ENCODE assay signal across 8 cellular contexts in the genomic region with DNA sequence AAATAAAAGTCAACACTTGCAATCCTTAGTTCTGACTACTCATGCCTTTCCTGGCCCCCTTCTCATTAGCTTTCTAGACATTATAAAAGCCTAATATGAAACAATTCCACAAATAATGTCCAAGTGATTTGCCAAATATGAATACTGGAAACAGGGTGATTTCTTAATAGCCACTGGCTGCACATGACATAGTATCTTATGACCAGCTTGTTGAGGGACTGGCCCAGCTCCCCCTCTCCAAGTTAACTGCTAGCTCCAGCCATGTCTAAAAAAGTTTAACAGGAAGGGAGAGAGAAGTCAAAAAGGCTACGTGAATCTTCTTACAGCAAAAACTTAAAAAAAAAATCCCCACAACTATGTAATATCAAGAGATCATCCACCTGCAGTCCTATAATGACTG. TPM values are rescaled to one million over a fixed set of nuclear protein-coding genes. Genes with fewer than 3 reads are reported as not detected.
DNase-seq lines count a peak whose midpoint lies in the region; ATAC-seq lines count a peak whose summit lies in the region.

No MANE protein-coding gene starts in this region.

- H3K36me3 Mint-ChIP-seq in naive thymus-derived CD4-positive, alpha-beta T cell, result peaks cover 0 to 19% (median 12%) of the 10 kb centered on the region in 5 donors

- H3K4me3 ChIP-seq in naive thymus-derived CD4-positive, alpha-beta T cell (ENCODE audit: low read length), result peak overlapping the region; percentile 78

- H3K4me3 Mint-ChIP-seq in naive thymus-derived CD4-positive, alpha-beta T cell, result peak overlapping the region; percentile 89 to 97 (median 94)

- H3K27ac Mint-ChIP-seq in naive thymus-derived CD4-positive, alpha-beta T cell, result peak overlapping the region in 7 of 9 donors; percentile 5 to 94 (median 44)

- H3K27ac ChIP-seq in naive thymus-derived CD4-positive, alpha-beta T cell (ENCODE audit: low read depth, low read length), result peak overlapping the region; percentile 75

- peaks cover 14 to 28% of the 10 kb centered on the region in 2 donors for H3K4me1 ChIP-seq in naive thymus-derived CD4-positive, alpha-beta T cell (ENCODE audit: control insufficient read depth in 2 of 2, insufficient read depth in 2 of 2, low read length in 2 of 2)

- POLR2A ChIA-PET in naive thymus-derived CD4-positive, alpha-beta T cell (lab: Charles Lee), result interaction anchor here (0.8 to 1.2 kb wide), 2 partner anchors 10 to 173 kb away, joined by 3 read pairs; partner anchors contain the start of gene HMGCR

- peaks cover 0 to 11% (median 0%) of the 10 kb centered on the region in 11 donors for H3K9me3 Mint-ChIP-seq in naive thymus-derived CD4-positive, alpha-beta T cell

- no peaks in the 10 kb centered on the region for H3K9me3 ChIP-seq in naive thymus-derived CD4-positive, alpha-beta T cell (ENCODE audit: control insufficient read depth in 2 of 3, low read length in 3 of 3)

- DNase-seq in G401 (ENCODE audit: low spot score) (peak; percentile 12), NAMALWA (ENCODE audit: low spot score) (peak; percentile 29), dermis microvascular lymphatic vessel endothelial cell (ENCODE audit: low read depth in 2 of 2) (peak; percentile 36 to 67), anterior cingulate cortex (lab: John Stamatoyannopoulos, UW) (no peak), NCI-H1092 (lab: John Stamatoyannopoulos, UW) (no peak)
- DNase-seq in naive thymus-derived CD4-positive, alpha-beta T cell, result no peak
- DNase-seq in stimulated activated CD4-positive, alpha-beta T cell treated with anti-CD3 and anti-CD28 coated beads, Interleukin-2, amount 100 ng/mL, for 48 hours, result no peak

- no peaks in the 10 kb centered on the region for H3K27me3 ChIP-seq in naive thymus-derived CD4-positive, alpha-beta T cell (ENCODE audit: control insufficient read depth in 2 of 2, insufficient read depth in 2 of 2, low read length in 2 of 2)

- intact Hi-C loops in naive thymus-derived CD4-positive, alpha-beta T cell (cut with micrococcal nuclease), result loop anchor here (1.0 to 10.0 kb wide), 17 partner anchors 15 to 1647 kb away; partner anchors contain the start of genes GCNT4 (in 2 of the 2), GFM2 (in 2 of the 2), NSA2 (in 2 of the 2) and HEXB (in 1 of the 2)

- peaks cover 0 to 13% (median 0%) of the 10 kb centered on the region in 3 experiments for H3K36me3 ChIP-seq in naive thymus-derived CD4-positive, alpha-beta T cell (ENCODE audit: control insufficient read depth in 2 of 3, insufficient read depth in 3 of 3, low read length in 3 of 3)

- peaks cover 29 to 78% (median 60%) of the 10 kb centered on the region in 7 donors for H3K4me1 Mint-ChIP-seq in naive thymus-derived CD4-positive, alpha-beta T cell

- ATAC-seq in naive thymus-derived CD4-positive, alpha-beta T cell, result no peak
- no peak for ATAC-seq in HG02884 (IDR thresholded peaks at IDR 0.05; ENCODE audit: unreplicated experiment)

- in situ Hi-C loops in G401 (cut with HindIII; ENCODE audit: low sequenced_read_pairs), result no loop called here

- CTCF ChIA-PET in naive thymus-derived CD4-positive, alpha-beta T cell (lab: Charles Lee), result interaction anchor here (0.6 kb wide), 1 partner anchor 150 kb away, joined by 3 read pairs; no protein-coding TSS in a partner anchor

- H3K27me3 Mint-ChIP-seq in naive thymus-derived CD4-positive, alpha-beta T cell, result no peaks in the 10 kb centered on the region

RNA-seq across cellular contexts. Expression of gene CERT1, which starts 1.5 kb away (rescaled TPM):
- 49.4 and 52.5 TPM in 2 replicates for total RNA-seq in G401 (2014; rRNA removed; shearing (Covaris generic))
- 20.0 and 43.1 TPM in 2 replicates for total RNA-seq in dermis microvascular lymphatic vessel endothelial cell
- total RNA-seq in naive thymus-derived CD4-positive, alpha-beta T cell, result 10 to 100 TPM; 34.4 to 60.4 (median 39.3) TPM
- 10 to 100 TPM; 13.3 to 18.8 TPM for polyA plus RNA-seq in naive thymus-derived CD4-positive, alpha-beta T cell

RNA-seq across cellular contexts. Expression of gene POLK, which starts 1.7 kb away (rescaled TPM):
- total RNA-seq in G401 (2014; rRNA removed; shearing (Covaris generic)), result 14.4 and 14.5 TPM in 2 replicates
- 22.0 and 27.8 TPM in 2 replicates for total RNA-seq in dermis microvascular lymphatic vessel endothelial cell
- 10 to 100 TPM; 20.6 to 36.6 (median 24.9) TPM for total RNA-seq in naive thymus-derived CD4-positive, alpha-beta T cell
- polyA plus RNA-seq in naive thymus-derived CD4-positive, alpha-beta T cell, result 10 to 100 TPM; 16.7 to 22.5 TPM

Comparison
In these comparisons a context has a peak if more than half of its experiments do, and no peak if none do; other contexts are left out.
1. DNase-seq: peak in G401 (single experiment), NAMALWA (single experiment) and dermis microvascular lymphatic vessel endothelial cell (2 of 2); none in naive thymus-derived CD4-positive, alpha-beta T cell (0 of 9), anterior cingulate cortex (0 of 58), NCI-H1092 (single experiment) and stimulated activated CD4-positive, alpha-beta T cell treated with anti-CD3 and anti-CD28 coated beads, Interleukin-2, amount 100 ng/mL, for 48 hours (0 of 2).